8 cellular contexts compared by ENCODE assay signal in the genomic region with DNA sequence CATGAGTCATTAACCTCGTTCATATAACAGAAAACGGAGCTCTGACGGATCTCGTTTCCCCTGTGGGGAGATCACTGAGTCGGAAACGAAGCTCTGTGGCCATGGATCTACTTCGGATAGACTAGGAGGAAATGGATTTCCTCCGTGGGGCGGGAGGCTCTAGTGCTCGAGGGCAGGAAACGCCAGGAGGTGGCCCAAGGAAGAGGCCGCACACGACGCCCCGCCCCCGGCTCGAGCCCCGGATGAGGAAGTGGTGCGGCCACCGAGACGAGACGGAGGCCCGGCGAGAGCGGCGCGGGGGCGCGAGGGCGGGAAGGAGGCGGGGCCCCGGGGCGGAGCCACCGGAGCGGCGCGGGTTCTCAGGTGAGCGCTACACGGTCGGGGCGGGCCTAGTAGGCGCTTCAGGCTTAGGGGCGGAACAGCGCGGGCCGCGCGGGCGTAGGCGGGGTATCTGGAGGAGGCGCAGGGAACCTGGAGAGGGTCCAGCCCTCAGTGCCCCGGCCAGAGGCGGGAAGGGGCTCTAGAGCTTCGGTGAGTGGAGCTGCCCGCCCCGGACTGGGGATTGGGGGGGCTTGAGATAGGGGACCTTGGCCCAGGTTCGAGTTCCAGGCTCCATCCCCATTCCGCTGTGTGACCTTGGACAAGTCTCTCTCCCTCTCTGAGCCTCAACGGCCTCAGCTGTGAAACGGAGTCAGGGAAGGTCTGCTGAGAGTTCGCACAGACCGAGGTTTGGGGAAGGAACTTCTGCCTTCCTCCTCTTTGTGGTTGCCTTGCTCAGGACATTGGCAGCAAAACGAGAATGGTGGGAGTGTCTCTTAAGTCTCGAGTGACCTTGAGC. TPM values are rescaled to one million over a fixed set of nuclear protein-coding genes. Genes with fewer than 3 reads are reported as not detected.
DNase-seq lines count a peak whose midpoint lies in the region; ATAC-seq, FAIRE-seq and TF ChIP-seq lines count a peak whose summit lies in the region.

A gene (plus strand): TSS at position 386 of the 838 bp plus-strand sequence. CDS start 903 bp downstream, outside the sequence.

- peaks cover 34 to 42% (median 38%) of the 10 kb centered on the region in 3 donors for H3K4me1 Mint-ChIP-seq in IgD-negative memory B cell

- peaks cover 0 to 1% (median 0%) of the 10 kb centered on the region in 3 donors for H3K9me3 Mint-ChIP-seq in IgD-negative memory B cell

- FAIRE-seq in D721Med (lab: Jason Lieb, UNC) = no peak

- H3K36me3 Mint-ChIP-seq in IgD-negative memory B cell = no peaks in the 10 kb centered on the region

- ATAC-seq in GM21526 (IDR thresholded peaks at IDR 0.05; ENCODE audit: low FRiP score, unreplicated experiment) = peak; percentile 57

- H3K27ac Mint-ChIP-seq in IgD-negative memory B cell = peak within 1 kb of the TSS; percentile 97 to 100 (median 99)

- no peak for TF ChIP-seq CTCF in D721Med (IDR thresholded peaks at IDR 0.05; ENCODE audit: insufficient read depth, missing control alignments)

- DNase-seq in D721Med (ENCODE audit: insufficient read length, low spot score) (peak; percentile 44), OCI-M1 (lab: John Stamatoyannopoulos, UW) (peak; percentile 98), activated T-cell treated with anti-CD3 and anti-CD28 coated beads for 24 hours (ENCODE audit: low read depth) (peak; percentile 92), epidermal melanocyte (ENCODE audit: insufficient read length, low spot score) (peak; percentile 86), middle frontal gyrus (ENCODE audit: extremely low spot score, low spot score) (peak; percentile 84)
- peak; percentile 94 to 95 for DNase-seq in stimulated activated CD8-positive, alpha-beta memory T cell treated with anti-CD3 and anti-CD28 coated beads, Interleukin-2, amount 100 ng/mL, for 48 hours (ENCODE audit: low read depth in 2 of 2)

- H3K27me3 Mint-ChIP-seq in IgD-negative memory B cell = no peaks in the 10 kb centered on the region

- H3K4me3 Mint-ChIP-seq in IgD-negative memory B cell = peak within 1 kb of the TSS; percentile 92 to 99 (median 96)

RNA-seq across cellular contexts. Expression of the gene that starts here (rescaled TPM):
- polyA plus RNA-seq in IgD-negative memory B cell = 30.7 TPM

Comparison
In these comparisons a context has a peak if more than half of its experiments do, and no peak if none do; other contexts are left out.
1. Peak in every context shown above with its lines: DNase-seq and ATAC-seq.
2. DNase-seq: peak in every context shown above with its lines; median percentile 98 in OCI-M1; 94 in stimulated activated CD8-positive, alpha-beta memory T cell treated with anti-CD3 and anti-CD28 coated beads, Interleukin-2, amount 100 ng/mL, for 48 hours; 92 in activated T-cell treated with anti-CD3 and anti-CD28 coated beads for 24 hours; 86 in epidermal melanocyte; 84 in middle frontal gyrus; 44 in D721Med.